Comparison of ENCODE assay signal across 9 cellular contexts in the genomic region with DNA sequence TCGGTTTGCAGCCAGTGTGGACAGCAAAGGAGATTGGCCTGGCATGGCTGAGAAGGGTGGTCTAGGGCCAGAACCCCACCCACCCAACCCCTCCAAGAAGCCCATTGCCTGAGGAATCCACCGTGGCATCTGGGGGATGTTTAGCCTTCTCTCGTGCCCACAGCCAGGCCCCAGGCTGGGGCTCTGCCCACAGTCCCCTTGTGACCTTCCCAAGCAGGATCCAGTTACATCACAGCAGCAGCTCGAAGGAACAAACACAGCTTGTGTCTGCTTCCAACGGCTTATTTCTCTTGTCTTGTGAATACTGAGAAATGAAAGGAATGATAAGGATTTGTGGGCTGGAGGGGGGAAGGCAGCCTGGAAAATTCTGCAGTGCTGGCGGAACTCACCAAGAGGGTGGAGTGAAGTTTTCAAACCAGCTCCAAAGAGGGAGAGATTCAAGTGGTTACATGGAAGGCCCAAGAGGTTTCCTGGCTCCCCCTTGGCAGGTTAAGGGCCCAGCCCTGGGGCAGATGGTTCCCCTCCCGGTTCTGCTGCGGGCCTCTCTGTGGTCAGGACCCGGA.
DNase-seq lines count a peak whose midpoint lies in the region; ATAC-seq and TF ChIP-seq lines count a peak whose summit lies in the region.
"Had no signal": no experiment of that assay in that cellular context is flagged by ENCODE, and none has a peak within 500 bp of the region (broad histone marks: within the 10 kb centered on the region; RNA-seq: fewer than 3 reads in every experiment).

No MANE protein-coding gene starts in this region.

- peak; percentile 69 for ATAC-seq in upper lobe of right lung

- DNase-seq in DMS 273 (lab: John Stamatoyannopoulos, UW; ENCODE audit: unreplicated experiment) (peak; percentile 38), DMS 273 treated with DMSO at 0.1 percent for 48 hours (lab: John Stamatoyannopoulos, UW) (no peak), midbrain (lab: John Stamatoyannopoulos, UW) (peak; percentile 45), upper lobe of right lung (peak; percentile 74), middle frontal gyrus (ENCODE audit: extremely low spot score, low spot score) (no peak), GM10266 (ENCODE audit: extremely low spot score) (no peak)
- no peak for DNase-seq in stimulated activated CD4-positive, alpha-beta T cell treated with anti-CD3 and anti-CD28 coated beads, Interleukin-4, amount 100 ng/mL, for 4 hours

- peak overlapping the region; percentile 27 for H3K27ac ChIP-seq in duodenal mucosa (ENCODE audit: low read depth, low read length)
- H3K27ac ChIP-seq in upper lobe of right lung = peak overlapping the region; percentile 71
- H3K27ac ChIP-seq: 22Rv1 had no signal

- intact Hi-C loops in upper lobe of right lung (cut with DNase I) = no loop called here

- H3K9me3 ChIP-seq in duodenal mucosa (ENCODE audit: control insufficient read depth in 1 of 2, low read length in 2 of 2) (no peaks in the 10 kb centered on the region), upper lobe of right lung (no peaks in the 10 kb centered on the region)

- H3K4me3 ChIP-seq in duodenal mucosa (ENCODE audit: low read depth in 1 of 2, low read length in 2 of 2) (no peak overlapping the region), upper lobe of right lung (no peak overlapping the region)

- H3K27me3 ChIP-seq in duodenal mucosa (ENCODE audit: control insufficient read depth in 1 of 2, insufficient read depth in 2 of 2, low read length in 2 of 2) (no peaks in the 10 kb centered on the region), upper lobe of right lung (no peaks in the 10 kb centered on the region)

- no peak for TF ChIP-seq CTCF in upper lobe of right lung (IDR thresholded peaks at IDR 0.05)
- no peak for TF ChIP-seq CTCF in GM10266 (IDR thresholded peaks at IDR 0.05; ENCODE audit: control insufficient read depth, insufficient read depth, low read depth, missing control alignments)

- H3K36me3 ChIP-seq in duodenal mucosa (ENCODE audit: control insufficient read depth in 1 of 2, insufficient read depth in 2 of 2, low read length in 2 of 2) (no peaks in the 10 kb centered on the region), upper lobe of right lung (no peaks in the 10 kb centered on the region)

- H3K9ac ChIP-seq in duodenal mucosa (ENCODE audit: low read depth in 1 of 2, low read length in 2 of 2) = no peak overlapping the region

- H3K4me1 ChIP-seq in duodenal mucosa (ENCODE audit: control insufficient read depth in 1 of 2, insufficient read depth in 2 of 2, low read length in 2 of 2) (no peaks in the 10 kb centered on the region), upper lobe of right lung (peaks cover 41% of the 10 kb centered on the region)

Comparison
In these comparisons a context has a peak if more than half of its experiments do, and no peak if none do; other contexts are left out.
1. DNase-seq: peak in DMS 273 (single experiment), midbrain (single experiment) and upper lobe of right lung (single experiment); none in DMS 273 treated with DMSO at 0.1 percent for 48 hours (single experiment), middle frontal gyrus (single experiment), stimulated activated CD4-positive, alpha-beta T cell treated with anti-CD3 and anti-CD28 coated beads, Interleukin-4, amount 100 ng/mL, for 4 hours (0 of 2) and GM10266 (single experiment).